In genomic region chr2:108787209-108787558, GRCh38 we compare ENCODE assay signal across 8 cellular contexts.
DNase-seq lines count a peak whose midpoint lies in the region; ATAC-seq and TF ChIP-seq lines count a peak whose summit lies in the region.

No MANE protein-coding gene starts in this region.

- H3K9ac ChIP-seq in DND-41 (ENCODE audit: low read depth, low read length) (peak overlapping the region; percentile 77), OCI-LY3 (ENCODE audit: low read length) (peak overlapping the region; percentile 79), parathyroid adenoma (no peak overlapping the region)

- H3K79me2 ChIP-seq in DND-41 (ENCODE audit: insufficient read depth, low read length): peaks cover 97% of the 10 kb centered on the region
- peaks cover 29% of the 10 kb centered on the region for H3K79me2 ChIP-seq in OCI-LY3 (ENCODE audit: low read length)
- H3K79me2 ChIP-seq in parathyroid adenoma: no peaks in the 10 kb centered on the region

- H3K9me3 ChIP-seq in DND-41 (ENCODE audit: insufficient read depth, low read length, severe bottlenecking): no peaks in the 10 kb centered on the region
- no peaks in the 10 kb centered on the region for H3K9me3 ChIP-seq in OCI-LY3 (ENCODE audit: insufficient read depth, low read length)
- no peaks in the 10 kb centered on the region for H3K9me3 ChIP-seq in parathyroid adenoma (ENCODE audit: control insufficient read depth, low read length)

- peaks cover 59% of the 10 kb centered on the region for H3K36me3 ChIP-seq in DND-41 (ENCODE audit: insufficient read depth, low read length)
- peaks cover 37% of the 10 kb centered on the region for H3K36me3 ChIP-seq in OCI-LY3 (replicated peaks; ENCODE audit: low read depth, low read length)
- H3K36me3 ChIP-seq in parathyroid adenoma (ENCODE audit: control insufficient read depth, insufficient read depth, low read length): no peaks in the 10 kb centered on the region

- DNase-seq in DND-41 (no peak), epithelial cell of esophagus (ENCODE audit: low read depth) (no peak), medulla oblongata (ENCODE audit: extremely low spot score) (no peak), middle frontal gyrus (ENCODE audit: extremely low spot score, low spot score) (no peak)

- peaks cover 15% of the 10 kb centered on the region; the same call in 1 of the 2 replicates for H4K20me1 ChIP-seq in DND-41 (ENCODE audit: insufficient read depth, low read length)
- no peaks in the 10 kb centered on the region for H4K20me1 ChIP-seq in OCI-LY3 (ENCODE audit: insufficient read depth, low read length)

- H2AFZ ChIP-seq in DND-41 (ENCODE audit: low read depth, low read length) (peak overlapping the region; percentile 80), OCI-LY3 (ENCODE audit: low read depth, low read length) (peak overlapping the region; percentile 29; the same call in 1 of the 2 replicates), parathyroid adenoma (peak overlapping the region; percentile 83)

- H3K4me3 ChIP-seq in DND-41 (ENCODE audit: low read depth in 1 of 2, low read length in 2 of 2) (peak overlapping the region; percentile 37 to 65), OCI-LY3 (ENCODE audit: low read length) (peak overlapping the region; percentile 94), epithelial cell of esophagus (ENCODE audit: low read length) (peak overlapping the region; percentile 73), parathyroid adenoma (ENCODE audit: low read depth, low read length) (peak overlapping the region; percentile 70)

- H3K4me2 ChIP-seq in DND-41 (ENCODE audit: insufficient read depth, low read length): peak overlapping the region; percentile 80
- peak overlapping the region; percentile 76 for H3K4me2 ChIP-seq in OCI-LY3 (ENCODE audit: low read length)
- peak overlapping the region; percentile 94 for H3K4me2 ChIP-seq in parathyroid adenoma (ENCODE audit: low read length)

- H3K27ac ChIP-seq in DND-41 (ENCODE audit: low read length): peak overlapping the region; percentile 98
- peak overlapping the region; percentile 73 for H3K27ac ChIP-seq in OCI-LY3 (ENCODE audit: low read length)
- no peak overlapping the region for H3K27ac ChIP-seq in parathyroid adenoma

- ATAC-seq in DND-41 (ENCODE audit: insufficient read depth, low read depth) (no peak), GM21423 (IDR thresholded peaks at IDR 0.05; ENCODE audit: unreplicated experiment) (no peak), GM21825 (IDR thresholded peaks at IDR 0.05; ENCODE audit: unreplicated experiment) (no peak)

- H3K4me1 ChIP-seq in DND-41 (ENCODE audit: insufficient read depth, low read length) (peaks cover 74% of the 10 kb centered on the region), OCI-LY3 (ENCODE audit: low read length) (peaks cover 16% of the 10 kb centered on the region), parathyroid adenoma (no peaks in the 10 kb centered on the region)

- H3K27me3 ChIP-seq in DND-41 (ENCODE audit: insufficient read depth, low read length, poor library complexity): no peaks in the 10 kb centered on the region
- H3K27me3 ChIP-seq in OCI-LY3 (ENCODE audit: low read depth, low read length): no peaks in the 10 kb centered on the region
- no peaks in the 10 kb centered on the region for H3K27me3 ChIP-seq in parathyroid adenoma (ENCODE audit: control insufficient read depth, insufficient read depth, low read length)

- no peak for TF ChIP-seq CTCF in DND-41 (IDR thresholded peaks at IDR 0.05; ENCODE audit: borderline replicate concordance, extremely low read depth, low read length, poor library complexity, severe bottlenecking)
- no peak for TF ChIP-seq CTCF in OCI-LY3 (IDR thresholded peaks at IDR 0.05; ENCODE audit: low read depth, low read length)
- no peak for TF ChIP-seq CTCF in epithelial cell of esophagus (IDR thresholded peaks at IDR 0.05; ENCODE audit: insufficient read depth, low read depth, low read length, missing control alignments)
- TF ChIP-seq CTCF in parathyroid adenoma (IDR thresholded peaks at IDR 0.05): no peak

Comparison
In these comparisons a context has a peak if more than half of its experiments do, and no peak if none do; other contexts are left out.
1. H2AFZ ChIP-seq: peak in every context shown above with its lines; median percentile 83 in parathyroid adenoma; 80 in DND-41; 29 in OCI-LY3.